8 cellular contexts compared by ENCODE assay signal in the genomic region with DNA sequence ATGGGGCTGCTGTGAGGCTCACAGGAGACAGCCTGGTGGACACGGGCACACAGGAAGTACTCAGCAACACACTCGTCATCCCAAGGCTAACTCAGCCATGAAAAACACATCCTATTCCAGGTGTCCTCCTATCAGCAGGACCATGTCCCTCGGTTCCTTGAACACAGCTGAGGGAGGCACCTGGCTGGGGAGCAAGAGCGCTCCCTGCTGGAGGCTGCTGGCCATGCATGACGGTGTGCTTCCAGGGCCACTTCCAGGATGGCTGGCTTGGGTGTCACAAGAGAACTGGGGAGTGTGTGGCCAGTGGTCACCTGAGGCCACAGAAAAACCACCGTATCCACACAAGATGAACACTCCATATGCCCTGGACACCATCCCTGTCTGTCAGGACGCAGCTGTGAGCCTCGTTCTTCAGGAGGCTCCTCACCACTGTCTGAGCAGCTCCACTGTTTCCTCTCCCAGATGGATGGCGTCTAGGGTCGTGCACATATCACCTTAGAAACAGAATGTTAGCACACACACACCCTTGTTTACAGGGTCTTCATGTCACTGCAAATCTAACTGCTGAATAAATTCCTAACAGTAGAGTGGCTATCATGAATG. TPM values are rescaled to one million over a fixed set of nuclear protein-coding genes. Genes with fewer than 3 reads are reported as not detected.
DNase-seq lines count a peak whose midpoint lies in the region; ATAC-seq, FAIRE-seq and TF ChIP-seq lines count a peak whose summit lies in the region.

No MANE protein-coding gene starts in this region.

- H4K20me1 ChIP-seq in HepG2 (ENCODE audit: insufficient read depth, low read length) = no peaks in the 10 kb centered on the region

- BruUV-seq in HepG2 (replicated peaks; lab: Mats Ljungman, UMichigan) = no TSS peak

- peak; percentile 99 for TF ChIP-seq CTCF in AG09309 (IDR thresholded peaks at IDR 0.05; ENCODE audit: control insufficient read depth, insufficient read depth, low read depth, low read length, missing control alignments)
- TF ChIP-seq CTCF in HepG2 (CRISPR knock-in tag; IDR thresholded peaks at IDR 0.05) = peak; percentile 100

- no peaks in the 10 kb centered on the region for H3K79me2 ChIP-seq in HepG2 (ENCODE audit: insufficient read depth, low read length)

- peak; percentile 85 for FAIRE-seq in HepG2 (lab: Jason Lieb, UNC)

- no peak for DNase-seq in AG09309 (ENCODE audit: low read depth)
- DNase-seq in GM19238 (ENCODE audit: insufficient read length, low spot score) = peak; percentile 90
- DNase-seq in NCI-H2227 treated with DMSO at 0.1 percent for 48 hours (lab: John Stamatoyannopoulos, UW) = peak; percentile 1
- DNase-seq in activated CD4-positive, alpha-beta T cell treated with anti-CD3 and anti-CD28 coated beads, Interleukin-2, amount 50 U/mL, for 4 hours = peak; percentile 68 to 72
- peak; percentile 45 for DNase-seq in dedifferentiated amniotic fluid mesenchymal stem cell (ENCODE audit: extremely low spot score)
- peak; percentile 39 for DNase-seq in HepG2 (ENCODE audit: low spot score)
- DNase-seq in stimulated activated CD4-positive, alpha-beta T cell treated with anti-CD3 and anti-CD28 coated beads, Interleukin-4, amount 100 ng/mL, for 1 hour = peak; percentile 76

- H3K9ac ChIP-seq in HepG2 (ENCODE audit: insufficient read depth, low read depth, low read length) = no peak overlapping the region

- H3K4me2 ChIP-seq in HepG2 (ENCODE audit: low read depth, low read length) = no peak overlapping the region

- no peak overlapping the region for H2AFZ ChIP-seq in HepG2 (ENCODE audit: low read length)

- H3K36me3 ChIP-seq in HepG2 (replicated peaks in 1 of 2; ENCODE audit: control insufficient read depth in 1 of 2, insufficient read depth in 2 of 2, low read length in 2 of 2) = peaks cover 12 to 49% of the 10 kb centered on the region in 2 experiments; a peak in 4 of 5 replicates

- ATAC-seq in HepG2 = peak; percentile 92
- ATAC-seq in HG02970 (IDR thresholded peaks at IDR 0.05; ENCODE audit: low FRiP score, unreplicated experiment) = no peak

- no peak overlapping the region for H3K27ac ChIP-seq in HepG2 (ENCODE audit: extremely low read length, insufficient read depth, low read length)

- CTCF ChIA-PET in HepG2 (lab: Yijun Ruan, JAX; ENCODE audit: low intra/inter-chr PET ratio, low total read pairs) = interaction anchor here (0.9 to 3.6 kb wide), 5 partner anchors 21 to 120 kb away, joined by 3 to 62 read pairs (median 5); a partner anchor contains a TSS

- H3K4me3 ChIP-seq in AG09309 (ENCODE audit: control insufficient read depth, low read depth, low read length) (no peak overlapping the region), HepG2 (replicated peaks in 1 of 3; ENCODE audit: insufficient read depth in 1 of 3, low read depth in 2 of 3, low read length in 3 of 3) (no peak overlapping the region)

- POLR2A ChIA-PET in HepG2 (lab: Yijun Ruan, JAX) = interaction anchor here (1.0 kb wide), 1 partner anchor 127 kb away, joined by 4 read pairs; a partner anchor contains a TSS

- H3K27me3 ChIP-seq in HepG2 (ENCODE audit: control insufficient read depth in 1 of 2, insufficient read depth in 2 of 2, low read length in 2 of 2) = no peaks in the 10 kb centered on the region

- no peak for TF ChIP-seq POLR2A in HepG2 (IDR thresholded peaks at IDR 0.05; ENCODE audit: insufficient read depth in 1 of 2, low read depth in 2 of 2, low read length in 2 of 2)

- in situ Hi-C loops in HepG2 (cut with HindIII; ENCODE audit: extremely low pct_ligation_motif_present, low pct_unique_long_range_greater_than_20kb) = no loop called here

- H3K9me3 ChIP-seq in HepG2 (ENCODE audit: low read length) = no peaks in the 10 kb centered on the region

- TF ChIP-seq EP300 in HepG2 (IDR thresholded peaks at IDR 0.05; ENCODE audit: low read depth in 2 of 2, low read length in 2 of 2) (no peak), HepG2 (CRISPR knock-in tag; IDR thresholded peaks at IDR 0.05; ENCODE audit: borderline replicate concordance) (no peak)

- H3K4me1 ChIP-seq in HepG2 (ENCODE audit: insufficient read depth, low read length) = peaks cover 7% of the 10 kb centered on the region

- peak; percentile 96 for TF ChIP-seq RAD21 in HepG2 (CRISPR knock-in tag; IDR thresholded peaks at IDR 0.05)

- intact Hi-C loops in HepG2 (cut with micrococcal nuclease; ENCODE audit: unreplicated experiment) = loop anchor here (1.0 kb wide), 2 partner anchors 66 to 122 kb away; no protein-coding TSS in a partner anchor

- 66% methylated on average over 7 of the region's 10 CpGs for WGBS in HepG2 (ENCODE audit: low lambda C conversion rate)

TF ChIP-seq in HepG2, 621 proteins besides CTCF, POLR2A, EP300 and RAD21 (continues in another document):
- TF ChIP-seq, protein P1, sequence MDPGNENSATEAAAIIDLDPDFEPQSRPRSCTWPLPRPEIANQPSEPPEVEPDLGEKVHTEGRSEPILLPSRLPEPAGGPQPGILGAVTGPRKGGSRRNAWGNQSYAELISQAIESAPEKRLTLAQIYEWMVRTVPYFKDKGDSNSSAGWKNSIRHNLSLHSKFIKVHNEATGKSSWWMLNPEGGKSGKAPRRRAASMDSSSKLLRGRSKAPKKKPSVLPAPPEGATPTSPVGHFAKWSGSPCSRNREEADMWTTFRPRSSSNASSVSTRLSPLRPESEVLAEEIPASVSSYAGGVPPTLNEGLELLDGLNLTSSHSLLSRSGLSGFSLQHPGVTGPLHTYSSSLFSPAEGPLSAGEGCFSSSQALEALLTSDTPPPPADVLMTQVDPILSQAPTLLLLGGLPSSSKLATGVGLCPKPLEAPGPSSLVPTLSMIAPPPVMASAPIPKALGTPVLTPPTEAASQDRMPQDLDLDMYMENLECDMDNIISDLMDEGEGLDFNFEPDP (CRISPR knock-in tag; conservative IDR thresholded peaks at IDR 0.05) = no peak
- peak; percentile 40; the same call in 1 of the 2 replicates for TF ChIP-seq FOSL2 (CRISPR knock-in tag; IDR thresholded peaks at IDR 0.05)
- no peak for TF ChIP-seq NFE2L1 (CRISPR knock-in tag; IDR thresholded peaks at IDR 0.05; ENCODE audit: borderline replicate concordance)
- TF ChIP-seq, protein P2, sequence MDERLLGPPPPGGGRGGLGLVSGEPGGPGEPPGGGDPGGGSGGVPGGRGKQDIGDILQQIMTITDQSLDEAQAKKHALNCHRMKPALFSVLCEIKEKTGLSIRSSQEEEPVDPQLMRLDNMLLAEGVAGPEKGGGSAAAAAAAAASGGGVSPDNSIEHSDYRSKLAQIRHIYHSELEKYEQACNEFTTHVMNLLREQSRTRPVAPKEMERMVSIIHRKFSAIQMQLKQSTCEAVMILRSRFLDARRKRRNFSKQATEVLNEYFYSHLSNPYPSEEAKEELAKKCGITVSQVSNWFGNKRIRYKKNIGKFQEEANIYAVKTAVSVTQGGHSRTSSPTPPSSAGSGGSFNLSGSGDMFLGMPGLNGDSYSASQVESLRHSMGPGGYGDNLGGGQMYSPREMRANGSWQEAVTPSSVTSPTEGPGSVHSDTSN (CRISPR knock-in tag; IDR thresholded peaks at IDR 0.05) = no peak
- TF ChIP-seq, protein P3, sequence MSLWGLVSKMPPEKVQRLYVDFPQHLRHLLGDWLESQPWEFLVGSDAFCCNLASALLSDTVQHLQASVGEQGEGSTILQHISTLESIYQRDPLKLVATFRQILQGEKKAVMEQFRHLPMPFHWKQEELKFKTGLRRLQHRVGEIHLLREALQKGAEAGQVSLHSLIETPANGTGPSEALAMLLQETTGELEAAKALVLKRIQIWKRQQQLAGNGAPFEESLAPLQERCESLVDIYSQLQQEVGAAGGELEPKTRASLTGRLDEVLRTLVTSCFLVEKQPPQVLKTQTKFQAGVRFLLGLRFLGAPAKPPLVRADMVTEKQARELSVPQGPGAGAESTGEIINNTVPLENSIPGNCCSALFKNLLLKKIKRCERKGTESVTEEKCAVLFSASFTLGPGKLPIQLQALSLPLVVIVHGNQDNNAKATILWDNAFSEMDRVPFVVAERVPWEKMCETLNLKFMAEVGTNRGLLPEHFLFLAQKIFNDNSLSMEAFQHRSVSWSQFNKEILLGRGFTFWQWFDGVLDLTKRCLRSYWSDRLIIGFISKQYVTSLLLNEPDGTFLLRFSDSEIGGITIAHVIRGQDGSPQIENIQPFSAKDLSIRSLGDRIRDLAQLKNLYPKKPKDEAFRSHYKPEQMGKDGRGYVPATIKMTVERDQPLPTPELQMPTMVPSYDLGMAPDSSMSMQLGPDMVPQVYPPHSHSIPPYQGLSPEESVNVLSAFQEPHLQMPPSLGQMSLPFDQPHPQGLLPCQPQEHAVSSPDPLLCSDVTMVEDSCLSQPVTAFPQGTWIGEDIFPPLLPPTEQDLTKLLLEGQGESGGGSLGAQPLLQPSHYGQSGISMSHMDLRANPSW (CRISPR knock-in tag; IDR thresholded peaks at IDR 0.05; ENCODE audit: borderline replicate concordance) = no peak

RNA-seq across cellular contexts. Expression of a gene that starts 31.0 kb away (rescaled TPM):
- 20.0 and 22.5 TPM in 2 replicates for total RNA-seq in HepG2 (2016; rRNA removed; fragmentation: Illumina TruSeq; extraction: Trizol)
- total RNA-seq in HepG2 (2016; cell fraction: cytosol; rRNA removed; fragmentation: Illumina TruSeq; extraction: Trizol; ENCODE audit: low read depth) = 13.9 and 15.5 TPM in 2 replicates
- total RNA-seq in HepG2 (2016; cell fraction: insoluble cytoplasmic fraction; rRNA removed; fragmentation: Illumina TruSeq; extraction: Trizol) = 20.6 and 21.0 TPM in 2 replicates
- total RNA-seq in HepG2 (2016; cell fraction: membrane; rRNA removed; fragmentation: Illumina TruSeq; extraction: Trizol) = 24.6 and 24.9 TPM in 2 replicates
- 11.2 and 11.3 TPM in 2 replicates for total RNA-seq in HepG2 (2016; cell fraction: nucleus; rRNA removed; fragmentation: Illumina TruSeq; extraction: Trizol)
- 12.6 and 14.6 TPM in 2 replicates for polyA plus RNA-seq in HepG2 (2011; rRNA removed)
- polyA plus RNA-seq in HepG2 (2011; cell fraction: cytosol; rRNA removed) = 9.9 and 16.4 TPM in 2 replicates
- 9.4 and 12.5 TPM in 2 replicates for polyA plus RNA-seq in HepG2 (2011; cell fraction: nucleus; rRNA removed)
- 5.8 and 9.6 TPM in 2 replicates for polyA plus RNA-seq in HepG2 (2012)
- 18.4 and 20.8 TPM in 2 replicates for polyA plus RNA-seq in HepG2 (2016; cell fraction: cytosol; fragmentation: Illumina TruSeq; extraction: Trizol; ENCODE audit: low read depth)
- 22.6 and 26.9 TPM in 2 replicates for polyA plus RNA-seq in HepG2 (2016; cell fraction: insoluble cytoplasmic fraction; fragmentation: Illumina TruSeq; extraction: Trizol; ENCODE audit: low read depth)
- polyA plus RNA-seq in HepG2 (2016; cell fraction: membrane; fragmentation: Illumina TruSeq; extraction: Trizol; ENCODE audit: low read depth) = 23.5 and 25.2 TPM in 2 replicates
- polyA plus RNA-seq in HepG2 (2016; cell fraction: nucleus; fragmentation: Illumina TruSeq; extraction: Trizol; ENCODE audit: insufficient read depth, low read depth) = 16.5 and 16.9 TPM in 2 replicates
- 35.8 and 64.7 TPM in 2 replicates for polyA minus RNA-seq in HepG2 (2011; rRNA and poly(A)+ RNA removed; ENCODE audit: low replicate concordance)
- 4.6 and 7.1 TPM in 2 replicates for polyA minus RNA-seq in HepG2 (2011; cell fraction: cytosol; rRNA and poly(A)+ RNA removed)
- 8.0 TPM in 2 replicates for polyA minus RNA-seq in HepG2 (2011; cell fraction: nucleus; rRNA and poly(A)+ RNA removed)
